In the genomic region with DNA sequence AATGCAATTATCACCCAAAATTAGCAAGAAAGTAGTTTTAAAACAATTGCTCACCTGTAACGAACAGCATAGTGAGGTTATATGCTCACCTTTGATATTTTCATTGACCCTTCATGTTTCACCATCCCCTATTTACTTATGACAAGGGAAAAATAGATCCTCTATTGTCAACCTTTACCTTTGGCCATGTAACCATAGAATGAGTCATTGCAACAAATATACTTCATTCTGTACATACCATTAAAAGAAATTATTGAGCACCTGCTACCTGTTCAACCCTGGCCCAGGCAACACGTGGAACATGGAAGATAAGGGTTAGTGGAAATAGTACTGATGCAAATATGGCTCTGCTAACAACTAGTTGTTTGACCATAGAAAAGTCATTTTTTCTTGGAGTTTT, we compare ENCODE assay signal across 15 cellular contexts. TPM values are rescaled to one million over a fixed set of nuclear protein-coding genes. Genes with fewer than 3 reads are reported as not detected.
DNase-seq lines count a peak whose midpoint lies in the region; ATAC-seq lines count a peak whose summit lies in the region.
"Had no signal": no experiment of that assay in that cellular context is flagged by ENCODE, and none has a peak within 500 bp of the region (broad histone marks: within the 10 kb centered on the region; RNA-seq: fewer than 3 reads in every experiment).

No MANE protein-coding gene starts in this region.

- ATAC-seq in left colon: peak; percentile 77
- ATAC-seq in GM18517 (IDR thresholded peaks at IDR 0.05; ENCODE audit: unreplicated experiment): no peak
- ATAC-seq: A549 had no signal

- DNase-seq in NCI-H2029 (lab: John Stamatoyannopoulos, UW) (peak; percentile 42), NCI-H2029 treated with DMSO at 0.1 percent for 48 hours (lab: John Stamatoyannopoulos, UW) (no peak), HuH-7.5 (ENCODE audit: low spot score) (peak; percentile 13), NCI-H69 (lab: John Stamatoyannopoulos, UW) (peak; percentile 94), left colon (no peak), head of caudate nucleus (no peak), foreskin melanocyte (no peak)
- DNase-seq: CD8-positive, alpha-beta memory T cell; DMS 273 treated with DMSO at 0.1 percent for 48 hours; NCI-H187; NCI-H2227 treated with DMSO at 0.1 percent for 48 hours; NCI-H526 had no signal

- intact Hi-C loops in left colon (cut with DNase I, micrococcal nuclease) (no loop called here), head of caudate nucleus (cut with DNase I) (no loop called here)

RNA-seq across cellular contexts. Expression of a gene that starts 20.2 kb away (rescaled TPM):
- 1 to 10 TPM in 1 of 2 donors, under 1 TPM in 1; 0.89 to 5.1 TPM for total RNA-seq in left colon
- total RNA-seq: CD8-positive, alpha-beta memory T cell; LHCN-M2 had no signal

Comparison
In these comparisons a context has a peak if more than half of its experiments do, and no peak if none do; other contexts are left out.
1. DNase-seq: peak in NCI-H2029 (single experiment), HuH-7.5 (single experiment) and NCI-H69 (single experiment); none in NCI-H2029 treated with DMSO at 0.1 percent for 48 hours (single experiment), left colon (0 of 2), head of caudate nucleus (0 of 42) and foreskin melanocyte (single experiment).